1 cellular context compared by ENCODE assay signal in genomic region chr2:19480664-19481063, GRCh38.
TF ChIP-seq lines count a peak whose summit lies in the region.

No MANE protein-coding gene starts in this region.

TF ChIP-seq in HepG2, 621 proteins besides CTCF, POLR2A, EP300 and RAD21 (continued from another document):
- TF ChIP-seq, protein P1, sequence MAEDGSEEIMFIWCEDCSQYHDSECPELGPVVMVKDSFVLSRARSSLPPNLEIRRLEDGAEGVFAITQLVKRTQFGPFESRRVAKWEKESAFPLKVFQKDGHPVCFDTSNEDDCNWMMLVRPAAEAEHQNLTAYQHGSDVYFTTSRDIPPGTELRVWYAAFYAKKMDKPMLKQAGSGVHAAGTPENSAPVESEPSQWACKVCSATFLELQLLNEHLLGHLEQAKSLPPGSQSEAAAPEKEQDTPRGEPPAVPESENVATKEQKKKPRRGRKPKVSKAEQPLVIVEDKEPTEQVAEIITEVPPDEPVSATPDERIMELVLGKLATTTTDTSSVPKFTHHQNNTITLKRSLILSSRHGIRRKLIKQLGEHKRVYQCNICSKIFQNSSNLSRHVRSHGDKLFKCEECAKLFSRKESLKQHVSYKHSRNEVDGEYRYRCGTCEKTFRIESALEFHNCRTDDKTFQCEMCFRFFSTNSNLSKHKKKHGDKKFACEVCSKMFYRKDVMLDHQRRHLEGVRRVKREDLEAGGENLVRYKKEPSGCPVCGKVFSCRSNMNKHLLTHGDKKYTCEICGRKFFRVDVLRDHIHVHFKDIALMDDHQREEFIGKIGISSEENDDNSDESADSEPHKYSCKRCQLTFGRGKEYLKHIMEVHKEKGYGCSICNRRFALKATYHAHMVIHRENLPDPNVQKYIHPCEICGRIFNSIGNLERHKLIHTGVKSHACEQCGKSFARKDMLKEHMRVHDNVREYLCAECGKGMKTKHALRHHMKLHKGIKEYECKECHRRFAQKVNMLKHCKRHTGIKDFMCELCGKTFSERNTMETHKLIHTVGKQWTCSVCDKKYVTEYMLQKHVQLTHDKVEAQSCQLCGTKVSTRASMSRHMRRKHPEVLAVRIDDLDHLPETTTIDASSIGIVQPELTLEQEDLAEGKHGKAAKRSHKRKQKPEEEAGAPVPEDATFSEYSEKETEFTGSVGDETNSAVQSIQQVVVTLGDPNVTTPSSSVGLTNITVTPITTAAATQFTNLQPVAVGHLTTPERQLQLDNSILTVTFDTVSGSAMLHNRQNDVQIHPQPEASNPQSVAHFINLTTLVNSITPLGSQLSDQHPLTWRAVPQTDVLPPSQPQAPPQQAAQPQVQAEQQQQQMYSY (CRISPR knock-in tag; IDR thresholded peaks at IDR 0.05), result no peak
- TF ChIP-seq TRIM24 (CRISPR knock-in tag; IDR thresholded peaks at IDR 0.05), result no peak
- no peak for TF ChIP-seq TAF1 (CRISPR knock-in tag; IDR thresholded peaks at IDR 0.05)
- TF ChIP-seq ZNF564 (CRISPR knock-in tag; IDR thresholded peaks at IDR 0.05), result no peak
- TF ChIP-seq MXD4 (CRISPR knock-in tag; IDR thresholded peaks at IDR 0.05), result no peak
- TF ChIP-seq, protein P2, sequence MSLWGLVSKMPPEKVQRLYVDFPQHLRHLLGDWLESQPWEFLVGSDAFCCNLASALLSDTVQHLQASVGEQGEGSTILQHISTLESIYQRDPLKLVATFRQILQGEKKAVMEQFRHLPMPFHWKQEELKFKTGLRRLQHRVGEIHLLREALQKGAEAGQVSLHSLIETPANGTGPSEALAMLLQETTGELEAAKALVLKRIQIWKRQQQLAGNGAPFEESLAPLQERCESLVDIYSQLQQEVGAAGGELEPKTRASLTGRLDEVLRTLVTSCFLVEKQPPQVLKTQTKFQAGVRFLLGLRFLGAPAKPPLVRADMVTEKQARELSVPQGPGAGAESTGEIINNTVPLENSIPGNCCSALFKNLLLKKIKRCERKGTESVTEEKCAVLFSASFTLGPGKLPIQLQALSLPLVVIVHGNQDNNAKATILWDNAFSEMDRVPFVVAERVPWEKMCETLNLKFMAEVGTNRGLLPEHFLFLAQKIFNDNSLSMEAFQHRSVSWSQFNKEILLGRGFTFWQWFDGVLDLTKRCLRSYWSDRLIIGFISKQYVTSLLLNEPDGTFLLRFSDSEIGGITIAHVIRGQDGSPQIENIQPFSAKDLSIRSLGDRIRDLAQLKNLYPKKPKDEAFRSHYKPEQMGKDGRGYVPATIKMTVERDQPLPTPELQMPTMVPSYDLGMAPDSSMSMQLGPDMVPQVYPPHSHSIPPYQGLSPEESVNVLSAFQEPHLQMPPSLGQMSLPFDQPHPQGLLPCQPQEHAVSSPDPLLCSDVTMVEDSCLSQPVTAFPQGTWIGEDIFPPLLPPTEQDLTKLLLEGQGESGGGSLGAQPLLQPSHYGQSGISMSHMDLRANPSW (CRISPR knock-in tag; IDR thresholded peaks at IDR 0.05; ENCODE audit: borderline replicate concordance), result no peak
- TF ChIP-seq FOXA1 (IDR thresholded peaks at IDR 0.05), result no peak
- TF ChIP-seq FOXA1 (CRISPR knock-in tag; IDR thresholded peaks at IDR 0.05), result peak; percentile 25; the same call in 1 of the 2 replicates
- TF ChIP-seq GATAD2A (CRISPR knock-in tag; IDR thresholded peaks at IDR 0.05), result peak; percentile 10; the same call in 1 of the 2 replicates
- TF ChIP-seq ZNF354B (CRISPR knock-in tag; IDR thresholded peaks at IDR 0.05), result no peak
- TF ChIP-seq ZMYM3 (CRISPR knock-in tag; IDR thresholded peaks at IDR 0.05), result no peak
- no peak for TF ChIP-seq ZSCAN22 (CRISPR knock-in tag; IDR thresholded peaks at IDR 0.05)
- no peak for TF ChIP-seq ZNF777 (CRISPR knock-in tag; IDR thresholded peaks at IDR 0.05)
- TF ChIP-seq ARID2 (CRISPR knock-in tag; IDR thresholded peaks at IDR 0.05; ENCODE audit: borderline replicate concordance), result no peak
- TF ChIP-seq ZNF660 (CRISPR knock-in tag; IDR thresholded peaks at IDR 0.05; ENCODE audit: borderline replicate concordance, low read depth), result no peak
- TF ChIP-seq ZNF484 (CRISPR knock-in tag; IDR thresholded peaks at IDR 0.05; ENCODE audit: borderline replicate concordance, low read depth), result no peak
